16 cellular contexts compared by ENCODE assay signal in the genomic region with DNA sequence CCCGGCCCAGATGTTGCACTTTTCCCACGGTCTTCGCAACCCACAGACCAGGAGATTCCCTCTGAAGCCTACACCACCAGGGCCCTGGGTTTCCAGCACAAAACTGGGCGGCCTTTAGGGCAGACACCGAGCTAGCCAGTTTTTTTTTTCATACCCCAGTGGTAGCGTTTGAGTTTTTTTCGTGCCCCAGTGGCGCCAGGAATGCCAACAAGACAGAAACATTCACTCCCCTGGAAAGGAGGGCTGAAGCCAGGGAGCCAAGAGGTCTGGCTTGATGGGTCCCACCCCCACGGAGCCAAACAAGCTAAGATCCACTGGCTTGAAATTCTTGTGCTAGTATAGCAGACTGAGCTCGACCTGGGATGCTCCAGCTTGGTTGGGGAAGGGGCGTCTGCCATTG.
DNase-seq lines count a peak whose midpoint lies in the region; ATAC-seq and TF ChIP-seq lines count a peak whose summit lies in the region.
"Had no signal": no experiment of that assay in that cellular context is flagged by ENCODE, and none has a peak within 500 bp of the region (broad histone marks: within the 10 kb centered on the region; RNA-seq: fewer than 3 reads in every experiment).

No MANE protein-coding gene starts in this region.

- DNase-seq in Right ventricle myocardium superior (no peak), cardiac septum (ENCODE audit: low spot score) (no peak), left ventricle myocardium inferior (no peak), kidney glomerular epithelial cell (lab: John Stamatoyannopoulos, UW) (peak; percentile 50), GM19240 (ENCODE audit: insufficient read length, low spot score) (no peak), GM23338 (ENCODE audit: low spot score) (no peak)
- DNase-seq in activated naive CD4-positive, alpha-beta T cell (lab: John Stamatoyannopoulos, UW): no peak
- DNase-seq: 8988T; CD4-positive, alpha-beta memory T cell; DMS153; DMS79; GF-D8; H9 had no signal

- intact Hi-C loops in Right ventricle myocardium superior (cut with DNase I) (no loop called here), cardiac septum (cut with DNase I) (no loop called here), left ventricle myocardium inferior (cut with micrococcal nuclease) (no loop called here)

- no peak overlapping the region for H2AFZ ChIP-seq in GM23338

- H3K36me3 ChIP-seq in left ventricle myocardium inferior: no peaks in the 10 kb centered on the region
- no peaks in the 10 kb centered on the region for H3K36me3 ChIP-seq in GM23338 (ENCODE audit: insufficient read depth)

- H3K4me2 ChIP-seq in GM23338: no peak overlapping the region
- H3K4me2 ChIP-seq: BLaER1 had no signal

- TF ChIP-seq CTCF in left ventricle myocardium inferior (IDR thresholded peaks at IDR 0.05; ENCODE audit: borderline replicate concordance) (no peak), GM23338 (conservative IDR thresholded peaks at IDR 0.05; ENCODE audit: low read depth in 2 of 2) (no peak)

- peaks cover 55% of the 10 kb centered on the region for H3K4me1 ChIP-seq in left ventricle myocardium inferior
- H3K4me1 ChIP-seq in GM23338 (ENCODE audit: insufficient read depth): peaks cover 6% of the 10 kb centered on the region

- H3K4me3 ChIP-seq in left ventricle myocardium inferior (no peak overlapping the region), GM23338 (no peak overlapping the region)
- H3K4me3 ChIP-seq: BLaER1 had no signal

- H3K9me2 ChIP-seq in GM23338 (ENCODE audit: insufficient read depth): no peaks in the 10 kb centered on the region

- H3K9me3 ChIP-seq in left ventricle myocardium inferior (replicated peaks): no peaks in the 10 kb centered on the region

- H3K4me3 Mint-ChIP-seq in GM23338: no peak overlapping the region
- H3K4me3 Mint-ChIP-seq: CD14-positive monocyte; CD4-positive, alpha-beta memory T cell; H9 had no signal

- H4K20me1 ChIP-seq in GM23338 (replicated peaks; ENCODE audit: insufficient read depth): no peaks in the 10 kb centered on the region; the same call in 1 of the 2 replicates
- H4K20me1 ChIP-seq: BLaER1 had no signal

- peaks cover 8% of the 10 kb centered on the region; the same call in 2 of the 3 replicates for H3K4me1 Mint-ChIP-seq in GM23338

- peak overlapping the region; percentile 51 for H3K27ac ChIP-seq in left ventricle myocardium inferior (replicated peaks)
- no peak overlapping the region for H3K27ac ChIP-seq in GM23338 (ENCODE audit: low read depth)
- H3K27ac ChIP-seq: BLaER1 had no signal

- peaks cover 5% of the 10 kb centered on the region for H3K27me3 Mint-ChIP-seq in GM23338 (ENCODE audit: insufficient read depth, low read depth, poor library complexity)
- H3K27me3 Mint-ChIP-seq: CD4-positive, alpha-beta memory T cell had no signal

- peaks cover 9% of the 10 kb centered on the region; the same call in 1 of the 2 replicates for H3K79me2 ChIP-seq in GM23338 (replicated peaks; ENCODE audit: insufficient read depth)

- no peak overlapping the region for H3K27ac Mint-ChIP-seq in GM23338
- H3K27ac Mint-ChIP-seq: H9 had no signal

- peaks cover 20% of the 10 kb centered on the region for H3K9me3 Mint-ChIP-seq in GM23338
- H3K9me3 Mint-ChIP-seq: CD4-positive, alpha-beta memory T cell had no signal

- peaks cover 14% of the 10 kb centered on the region for H3K36me3 Mint-ChIP-seq in GM23338 (ENCODE audit: low read depth)

- no peaks in the 10 kb centered on the region for H3K27me3 ChIP-seq in left ventricle myocardium inferior (ENCODE audit: low read depth)
- no peaks in the 10 kb centered on the region for H3K27me3 ChIP-seq in GM23338 (ENCODE audit: insufficient read depth)
- H3K27me3 ChIP-seq: BLaER1 had no signal

- H3F3A ChIP-seq in GM23338 (replicated peaks; ENCODE audit: low read depth): no peaks in the 10 kb centered on the region

- peak; percentile 39 for ATAC-seq in Right ventricle myocardium superior (ENCODE audit: poor library complexity)
- no peak for ATAC-seq in GM23338
- no peak for ATAC-seq in HG02981 (IDR thresholded peaks at IDR 0.05; ENCODE audit: unreplicated experiment)

TF ChIP-seq in GM23338, 12 proteins besides CTCF, POLR2A, EP300 and RAD21:
- TF ChIP-seq ZNF331 (CRISPR knock-in tag; IDR thresholded peaks at IDR 0.05; ENCODE audit: low read depth) (no peak), STAT1 (IDR thresholded peaks at IDR 0.05; ENCODE audit: unreplicated experiment) (no peak), NANOG (IDR thresholded peaks at IDR 0.05; ENCODE audit: borderline replicate concordance) (no peak), EZH2phosphoT487 (IDR thresholded peaks at IDR 0.05; ENCODE audit: unreplicated experiment) (no peak), CREB1 (CRISPR knock-in tag; IDR thresholded peaks at IDR 0.05; ENCODE audit: low read depth) (no peak), POLR2AphosphoS5 (IDR thresholded peaks at IDR 0.05; ENCODE audit: low read depth) (no peak)
- TF ChIP-seq, protein P1, sequence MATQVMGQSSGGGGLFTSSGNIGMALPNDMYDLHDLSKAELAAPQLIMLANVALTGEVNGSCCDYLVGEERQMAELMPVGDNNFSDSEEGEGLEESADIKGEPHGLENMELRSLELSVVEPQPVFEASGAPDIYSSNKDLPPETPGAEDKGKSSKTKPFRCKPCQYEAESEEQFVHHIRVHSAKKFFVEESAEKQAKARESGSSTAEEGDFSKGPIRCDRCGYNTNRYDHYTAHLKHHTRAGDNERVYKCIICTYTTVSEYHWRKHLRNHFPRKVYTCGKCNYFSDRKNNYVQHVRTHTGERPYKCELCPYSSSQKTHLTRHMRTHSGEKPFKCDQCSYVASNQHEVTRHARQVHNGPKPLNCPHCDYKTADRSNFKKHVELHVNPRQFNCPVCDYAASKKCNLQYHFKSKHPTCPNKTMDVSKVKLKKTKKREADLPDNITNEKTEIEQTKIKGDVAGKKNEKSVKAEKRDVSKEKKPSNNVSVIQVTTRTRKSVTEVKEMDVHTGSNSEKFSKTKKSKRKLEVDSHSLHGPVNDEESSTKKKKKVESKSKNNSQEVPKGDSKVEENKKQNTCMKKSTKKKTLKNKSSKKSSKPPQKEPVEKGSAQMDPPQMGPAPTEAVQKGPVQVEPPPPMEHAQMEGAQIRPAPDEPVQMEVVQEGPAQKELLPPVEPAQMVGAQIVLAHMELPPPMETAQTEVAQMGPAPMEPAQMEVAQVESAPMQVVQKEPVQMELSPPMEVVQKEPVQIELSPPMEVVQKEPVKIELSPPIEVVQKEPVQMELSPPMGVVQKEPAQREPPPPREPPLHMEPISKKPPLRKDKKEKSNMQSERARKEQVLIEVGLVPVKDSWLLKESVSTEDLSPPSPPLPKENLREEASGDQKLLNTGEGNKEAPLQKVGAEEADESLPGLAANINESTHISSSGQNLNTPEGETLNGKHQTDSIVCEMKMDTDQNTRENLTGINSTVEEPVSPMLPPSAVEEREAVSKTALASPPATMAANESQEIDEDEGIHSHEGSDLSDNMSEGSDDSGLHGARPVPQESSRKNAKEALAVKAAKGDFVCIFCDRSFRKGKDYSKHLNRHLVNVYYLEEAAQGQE (IDR thresholded peaks at IDR 0.05; ENCODE audit: unreplicated experiment): no peak
